13 cellular contexts compared by ENCODE assay signal in the genomic region with DNA sequence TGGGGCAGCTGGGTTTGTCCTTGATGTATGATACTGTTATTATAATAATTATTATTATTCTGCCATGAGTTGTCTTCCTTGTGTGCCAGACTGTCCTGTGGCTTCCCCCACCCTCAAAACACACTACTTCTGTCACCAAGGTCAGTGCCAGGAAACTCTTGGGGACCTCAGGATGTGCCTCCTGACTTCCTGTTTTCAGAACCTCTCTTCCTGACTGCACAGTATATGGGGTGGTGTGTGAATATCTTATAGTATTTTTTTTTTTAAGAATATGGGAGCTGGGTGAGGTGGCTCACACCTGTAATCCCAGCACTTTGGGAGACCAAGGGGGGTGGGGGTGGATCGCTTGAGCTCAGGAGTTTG. TPM values are rescaled to one million over a fixed set of nuclear protein-coding genes. Genes with fewer than 3 reads are reported as not detected.
A peak's percentile ranks its signal among the peaks of the same experiment; 100 is the strongest.
DNase-seq lines count a peak whose midpoint lies in the region; ATAC-seq and TF ChIP-seq lines count a peak whose summit lies in the region.
"Had no signal": no experiment of that assay in that cellular context is flagged by ENCODE, and none has a peak within 500 bp of the region (broad histone marks: within the 10 kb centered on the region; RNA-seq: fewer than 3 reads in every experiment).

No MANE protein-coding gene starts in this region.

- no peaks in the 10 kb centered on the region for H3K27me3 Mint-ChIP-seq in activated CD4-positive, alpha-beta T cell treated with anti-CD3 and anti-CD28 coated beads, Interleukin-2, amount 10 ng/mL, durations not matched to agents 24 days and 14 days
- H3K27me3 Mint-ChIP-seq in T-helper 17 cell: no peaks in the 10 kb centered on the region
- H3K27me3 Mint-ChIP-seq in effector memory CD8-positive, alpha-beta T cell: no peaks in the 10 kb centered on the region
- no peaks in the 10 kb centered on the region for H3K27me3 Mint-ChIP-seq in stimulated activated memory B cell treated with anti-CD40 and anti-IgM and Interleukin-4, amounts not matched to agents 10 μg/mL and 1 μg/mL and 100 μg/mL, for 72 hours

- intact Hi-C loops in activated CD4-positive, alpha-beta T cell treated with anti-CD3 and anti-CD28 coated beads, Interleukin-2, amount 10 ng/mL, durations not matched to agents 24 days and 14 days (cut with micrococcal nuclease): loop anchor here (1.0 to 10.0 kb wide), 2 partner anchors 8 to 258 kb away; no protein-coding TSS in a partner anchor
- intact Hi-C loops in prostate gland (cut with DNase I): no loop called here

- peaks cover 43% of the 10 kb centered on the region for H3K4me1 Mint-ChIP-seq in activated CD4-positive, alpha-beta T cell treated with anti-CD3 and anti-CD28 coated beads, Interleukin-2, amount 10 ng/mL, durations not matched to agents 24 days and 14 days
- peaks cover 50% of the 10 kb centered on the region for H3K4me1 Mint-ChIP-seq in T-helper 17 cell
- peaks cover 31 to 47% of the 10 kb centered on the region in 2 donors for H3K4me1 Mint-ChIP-seq in effector memory CD8-positive, alpha-beta T cell (ENCODE audit: low read depth in 2 of 2)
- peaks cover 42% of the 10 kb centered on the region for H3K4me1 Mint-ChIP-seq in stimulated activated memory B cell treated with anti-CD40 and anti-IgM and Interleukin-4, amounts not matched to agents 10 μg/mL and 1 μg/mL and 100 μg/mL, for 72 hours

- no peak for TF ChIP-seq POLR2A in prostate gland (IDR thresholded peaks at IDR 0.05)

- H3K27me3 ChIP-seq in prostate gland (replicated peaks; ENCODE audit: insufficient read depth): no peaks in the 10 kb centered on the region

- H3K36me3 Mint-ChIP-seq in activated CD4-positive, alpha-beta T cell treated with anti-CD3 and anti-CD28 coated beads, Interleukin-2, amount 10 ng/mL, durations not matched to agents 24 days and 14 days (ENCODE audit: low read depth): peaks cover 36% of the 10 kb centered on the region
- peaks cover 9% of the 10 kb centered on the region for H3K36me3 Mint-ChIP-seq in T-helper 17 cell (ENCODE audit: low read depth)
- peaks cover 44% of the 10 kb centered on the region for H3K36me3 Mint-ChIP-seq in effector memory CD8-positive, alpha-beta T cell (ENCODE audit: insufficient read depth)
- H3K36me3 Mint-ChIP-seq in stimulated activated memory B cell treated with anti-CD40 and anti-IgM and Interleukin-4, amounts not matched to agents 10 μg/mL and 1 μg/mL and 100 μg/mL, for 72 hours: peaks cover 33% of the 10 kb centered on the region

- peak overlapping the region; percentile 85 for H3K27ac Mint-ChIP-seq in activated CD4-positive, alpha-beta T cell treated with anti-CD3 and anti-CD28 coated beads, Interleukin-2, amount 10 ng/mL, durations not matched to agents 24 days and 14 days
- peak overlapping the region; percentile 90 for H3K27ac Mint-ChIP-seq in T-helper 17 cell
- peak overlapping the region; percentile 88 to 91 for H3K27ac Mint-ChIP-seq in effector memory CD8-positive, alpha-beta T cell
- H3K27ac Mint-ChIP-seq in stimulated activated memory B cell treated with anti-CD40 and anti-IgM and Interleukin-4, amounts not matched to agents 10 μg/mL and 1 μg/mL and 100 μg/mL, for 72 hours: peak overlapping the region; percentile 57
- H3K27ac Mint-ChIP-seq: H9 had no signal

- H3K4me3 ChIP-seq in prostate gland: no peak overlapping the region

- no peak for TF ChIP-seq CTCF in prostate gland (IDR thresholded peaks at IDR 0.05)

- peak; percentile 73 for DNase-seq in activated CD4-positive, alpha-beta T cell treated with anti-CD3 and anti-CD28 coated beads, Interleukin-2, amount 10 ng/mL, durations not matched to agents 24 days and 14 days
- no peak for DNase-seq in activated CD4-positive, alpha-beta T cell treated with anti-CD3 and anti-CD28 coated beads for 48 hours
- DNase-seq in T-helper 17 cell: no peak
- DNase-seq in effector memory CD8-positive, alpha-beta T cell: no peak
- DNase-seq in prostate gland (ENCODE audit: low spot score): no peak
- no peak for DNase-seq in DMS 273 treated with DMSO at 0.1 percent for 48 hours (lab: John Stamatoyannopoulos, UW)
- DNase-seq: DMS79 treated with DMSO at 0.1 percent for 48 hours, H9, NCI-H1417, trophoblast cell had no signal

- peak overlapping the region in 1 of 2 donors; percentile 77 for H3K27ac ChIP-seq in prostate gland

- H3K36me3 ChIP-seq in prostate gland: no peaks in the 10 kb centered on the region

- H3K9me3 ChIP-seq in T-helper 17 cell (ENCODE audit: control insufficient read depth, low read length, poor library complexity, severe bottlenecking): no peaks in the 10 kb centered on the region
- H3K9me3 ChIP-seq in prostate gland: no peaks in the 10 kb centered on the region

- no peaks in the 10 kb centered on the region for H3K9me3 Mint-ChIP-seq in activated CD4-positive, alpha-beta T cell treated with anti-CD3 and anti-CD28 coated beads, Interleukin-2, amount 10 ng/mL, durations not matched to agents 24 days and 14 days
- H3K9me3 Mint-ChIP-seq in effector memory CD8-positive, alpha-beta T cell: no peaks in the 10 kb centered on the region
- no peaks in the 10 kb centered on the region for H3K9me3 Mint-ChIP-seq in stimulated activated memory B cell treated with anti-CD40 and anti-IgM and Interleukin-4, amounts not matched to agents 10 μg/mL and 1 μg/mL and 100 μg/mL, for 72 hours
- H3K9me3 Mint-ChIP-seq: H9 had no signal

- ATAC-seq in T-helper 17 cell: peak; percentile 25
- ATAC-seq in effector memory CD8-positive, alpha-beta T cell (replicated peaks): peak; percentile 15
- ATAC-seq in stimulated activated memory B cell treated with anti-CD40 and anti-IgM and Interleukin-4, amounts not matched to agents 10 μg/mL and 1 μg/mL and 100 μg/mL, for 72 hours: no peak
- no peak for ATAC-seq in GM21447 (IDR thresholded peaks at IDR 0.05; ENCODE audit: unreplicated experiment)

- peaks cover under 1% of the 10 kb centered on the region for H3K4me1 ChIP-seq in prostate gland (replicated peaks)

- H3K4me3 Mint-ChIP-seq in activated CD4-positive, alpha-beta T cell treated with anti-CD3 and anti-CD28 coated beads, Interleukin-2, amount 10 ng/mL, durations not matched to agents 24 days and 14 days: peak overlapping the region; percentile 43
- peak overlapping the region; percentile 88 for H3K4me3 Mint-ChIP-seq in T-helper 17 cell
- H3K4me3 Mint-ChIP-seq in effector memory CD8-positive, alpha-beta T cell: peak overlapping the region; percentile 67 to 81
- H3K4me3 Mint-ChIP-seq in stimulated activated memory B cell treated with anti-CD40 and anti-IgM and Interleukin-4, amounts not matched to agents 10 μg/mL and 1 μg/mL and 100 μg/mL, for 72 hours: no peak overlapping the region

- 52% methylated on average over 1 of the region's 1 CpG for WGBS in prostate gland

RNA-seq across cellular contexts. Expression of gene SLC34A1, which starts 11.7 kb away (rescaled TPM):
- not detected in 2 replicates for total RNA-seq in activated CD4-positive, alpha-beta T cell treated with anti-CD3 and anti-CD28 coated beads, Interleukin-2, amount 10 ng/mL, durations not matched to agents 24 days and 14 days
- under 1 TPM; 0.31 to 0.40 TPM for total RNA-seq in T-helper 17 cell
- not detected for total RNA-seq in prostate gland
- total RNA-seq: H9, HT-29 had no signal

RNA-seq across cellular contexts. Expression of gene RGS14, which starts 14.8 kb away (rescaled TPM):
- 45.3 and 49.3 TPM in 2 replicates for total RNA-seq in activated CD4-positive, alpha-beta T cell treated with anti-CD3 and anti-CD28 coated beads, Interleukin-2, amount 10 ng/mL, durations not matched to agents 24 days and 14 days
- 100 to 1,000 TPM in 1 of 2 donors, 10 to 100 TPM in 1; 76.7 to 110 TPM for total RNA-seq in T-helper 17 cell
- total RNA-seq in prostate gland: 10 to 100 TPM; 13.3 to 24.2 TPM

RNA-seq across cellular contexts. Expression of gene LMAN2, which starts 21.0 kb away (rescaled TPM):
- 105 and 108 TPM in 2 replicates for total RNA-seq in activated CD4-positive, alpha-beta T cell treated with anti-CD3 and anti-CD28 coated beads, Interleukin-2, amount 10 ng/mL, durations not matched to agents 24 days and 14 days
- total RNA-seq in T-helper 17 cell: 10 to 100 TPM; 75.5 to 89.8 TPM
- 100 to 1,000 TPM; 350 to 369 TPM for total RNA-seq in prostate gland

RNA-seq across cellular contexts. Expression of gene PFN3, which starts 27.9 kb away (rescaled TPM):
- total RNA-seq in activated CD4-positive, alpha-beta T cell treated with anti-CD3 and anti-CD28 coated beads, Interleukin-2, amount 10 ng/mL, durations not matched to agents 24 days and 14 days: not detected in 2 replicates
- total RNA-seq in T-helper 17 cell (not detected), prostate gland (not detected)
- total RNA-seq: H9, HT-29 had no signal

RNA-seq across cellular contexts. Expression of gene F12, which starts 36.8 kb away (rescaled TPM):
- total RNA-seq in activated CD4-positive, alpha-beta T cell treated with anti-CD3 and anti-CD28 coated beads, Interleukin-2, amount 10 ng/mL, durations not matched to agents 24 days and 14 days: 2.7 and 2.8 TPM in 2 replicates
- total RNA-seq in T-helper 17 cell: 1 to 10 TPM in 1 of 2 donors, under 1 TPM in 1; 0.62 to 1.1 TPM
- 1 to 10 TPM in 1 of 2 donors, under 1 TPM in 1; 0.74 to 2.6 TPM for total RNA-seq in prostate gland

Comparison
In these comparisons a context has a peak if more than half of its experiments do, and no peak if none do; other contexts are left out.
1. ATAC-seq: peak in T-helper 17 cell (single experiment) and effector memory CD8-positive, alpha-beta T cell (single experiment); none in stimulated activated memory B cell treated with anti-CD40 and anti-IgM and Interleukin-4, amounts not matched to agents 10 μg/mL and 1 μg/mL and 100 μg/mL, for 72 hours (single experiment) and GM21447 (single experiment).
2. Peak in every context shown above with its lines, with median percentiles within 50 percentile points of each other: H3K27ac Mint-ChIP-seq.